ENCODE assay signal across 15 cellular contexts in the genomic region with DNA sequence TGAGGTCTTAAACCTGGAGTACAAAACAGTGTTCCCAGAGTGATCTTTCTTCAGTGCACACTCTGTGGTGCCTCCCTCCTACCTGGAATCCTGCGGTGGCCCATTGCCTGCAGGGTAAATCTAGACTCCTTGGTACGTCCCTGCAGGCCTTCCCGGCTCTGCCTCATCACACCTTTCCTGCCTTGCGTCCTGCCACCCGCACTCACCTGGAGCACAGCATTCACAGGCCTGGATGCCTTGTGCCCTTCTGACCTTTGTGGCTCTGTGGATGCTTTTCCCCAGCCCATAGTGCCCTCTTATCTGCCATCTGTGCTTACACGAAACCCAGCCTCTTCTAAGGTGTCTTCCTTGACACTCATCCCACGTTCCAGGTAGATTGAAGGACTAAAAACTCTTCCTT.
A peak's percentile ranks its signal among the peaks of the same experiment; 100 is the strongest.
DNase-seq lines count a peak whose midpoint lies in the region; ATAC-seq, FAIRE-seq and TF ChIP-seq lines count a peak whose summit lies in the region.
"Had no signal": no experiment of that assay in that cellular context is flagged by ENCODE, and none has a peak within 500 bp of the region (broad histone marks: within the 10 kb centered on the region; RNA-seq: fewer than 3 reads in every experiment).

No MANE protein-coding gene starts in this region.

- H3K4me1 Mint-ChIP-seq in activated T-helper 1 cell treated with anti-CD3 and anti-CD28 coated beads, Interleukin-12 subunit alpha, Interleukin-12 subunit beta, Interleukin-2, Interleukin-4 antibody, amounts not matched to agents 30 ng/mL and 10 ng/mL and 1 ng/mL, durations not matched to agents 14 hours and 24 hours and 36 hours (ENCODE audit: low read depth), result peaks cover 16% of the 10 kb centered on the region

- H3K27me3 ChIP-seq in left lung (no peaks in the 10 kb centered on the region), adrenal gland (no peaks in the 10 kb centered on the region)

- no peak overlapping the region for H3K4me3 Mint-ChIP-seq in activated T-helper 1 cell treated with anti-CD3 and anti-CD28 coated beads, Interleukin-12 subunit alpha, Interleukin-12 subunit beta, Interleukin-2, Interleukin-4 antibody, amounts not matched to agents 30 ng/mL and 10 ng/mL and 1 ng/mL, durations not matched to agents 14 hours and 24 hours and 36 hours
- H3K4me3 Mint-ChIP-seq: CD4-positive, alpha-beta memory T cell; GM23338; H9 had no signal

- no peak for TF ChIP-seq CTCF in left lung (IDR thresholded peaks at IDR 0.05)
- TF ChIP-seq CTCF in adrenal gland (IDR thresholded peaks at IDR 0.05), result no peak

- H3K9me3 Mint-ChIP-seq in activated T-helper 1 cell treated with anti-CD3 and anti-CD28 coated beads, Interleukin-12 subunit alpha, Interleukin-12 subunit beta, Interleukin-2, Interleukin-4 antibody, amounts not matched to agents 30 ng/mL and 10 ng/mL and 1 ng/mL, durations not matched to agents 14 hours and 24 hours and 36 hours, result no peaks in the 10 kb centered on the region
- H3K9me3 Mint-ChIP-seq: CD4-positive, alpha-beta memory T cell; GM23338; H9 had no signal

- DNase-seq in GM12892 (ENCODE audit: insufficient read length) (no peak), left lung (no peak), adrenal gland (no peak), UCSD-AML1 (lab: John Stamatoyannopoulos, UW; ENCODE audit: unreplicated experiment) (no peak)
- DNase-seq in activated T-helper 1 cell treated with anti-CD3 and anti-CD28 coated beads, Interleukin-12 subunit alpha, Interleukin-12 subunit beta, Interleukin-2, Interleukin-4 antibody, amounts not matched to agents 30 ng/mL and 10 ng/mL and 1 ng/mL, durations not matched to agents 14 hours and 24 hours and 36 hours (ENCODE audit: low spot score), result no peak
- DNase-seq: C1 segment of cervical spinal cord; Calu3; CD4-positive, alpha-beta memory T cell; COR-L47; DMS53; H9 had no signal

- no peaks in the 10 kb centered on the region for H3K4me1 ChIP-seq in left lung
- H3K4me1 ChIP-seq in adrenal gland (replicated peaks in 1 of 2), result no peaks in the 10 kb centered on the region

- ATAC-seq in left lung (peak; percentile 25), HG03460 (IDR thresholded peaks at IDR 0.05; ENCODE audit: unreplicated experiment) (no peak)
- ATAC-seq: GM23338, HCT116 had no signal

- peak overlapping the region; percentile 18 for H3K27ac Mint-ChIP-seq in activated T-helper 1 cell treated with anti-CD3 and anti-CD28 coated beads, Interleukin-12 subunit alpha, Interleukin-12 subunit beta, Interleukin-2, Interleukin-4 antibody, amounts not matched to agents 30 ng/mL and 10 ng/mL and 1 ng/mL, durations not matched to agents 14 hours and 24 hours and 36 hours
- H3K27ac Mint-ChIP-seq: CD4-positive, alpha-beta memory T cell; GM23338 had no signal

- no peaks in the 10 kb centered on the region for H3K9me3 ChIP-seq in left lung
- no peaks in the 10 kb centered on the region for H3K9me3 ChIP-seq in adrenal gland (replicated peaks in 1 of 3)

- 85 to 92% (median 90%) methylated on average over 7 of the region's 7 CpGs for WGBS in adrenal gland, 4 donors

- H3K27ac ChIP-seq in left lung, result no peak overlapping the region
- H3K27ac ChIP-seq in adrenal gland, result no peak overlapping the region

- peaks cover 15% of the 10 kb centered on the region for H3K36me3 Mint-ChIP-seq in activated T-helper 1 cell treated with anti-CD3 and anti-CD28 coated beads, Interleukin-12 subunit alpha, Interleukin-12 subunit beta, Interleukin-2, Interleukin-4 antibody, amounts not matched to agents 30 ng/mL and 10 ng/mL and 1 ng/mL, durations not matched to agents 14 hours and 24 hours and 36 hours (ENCODE audit: low read depth)
- H3K36me3 Mint-ChIP-seq: CD4-positive, alpha-beta memory T cell had no signal

- peak; percentile 56 for FAIRE-seq in GM12892 (lab: Jason Lieb, UNC)
- FAIRE-seq: G401.6 had no signal

- no peak for TF ChIP-seq POLR2A in GM12892 (IDR thresholded peaks at IDR 0.05; ENCODE audit: low read depth, low read length)
- no peak for TF ChIP-seq POLR2A in adrenal gland (IDR thresholded peaks at IDR 0.05)

- peaks cover 6% of the 10 kb centered on the region for H3K27me3 Mint-ChIP-seq in activated T-helper 1 cell treated with anti-CD3 and anti-CD28 coated beads, Interleukin-12 subunit alpha, Interleukin-12 subunit beta, Interleukin-2, Interleukin-4 antibody, amounts not matched to agents 30 ng/mL and 10 ng/mL and 1 ng/mL, durations not matched to agents 14 hours and 24 hours and 36 hours (ENCODE audit: insufficient read depth)

- intact Hi-C loops in activated T-helper 1 cell treated with anti-CD3 and anti-CD28 coated beads, Interleukin-12 subunit alpha, Interleukin-12 subunit beta, Interleukin-2, Interleukin-4 antibody, amounts not matched to agents 30 ng/mL and 10 ng/mL and 1 ng/mL, durations not matched to agents 14 hours and 24 hours and 36 hours (cut with micrococcal nuclease), result no loop called here
- intact Hi-C loops in left lung (cut with DNase I) (no loop called here), adrenal gland (cut with DNase I) (no loop called here)

- H3K4me3 ChIP-seq in left lung, result no peak overlapping the region
- H3K4me3 ChIP-seq in adrenal gland, result no peak overlapping the region
- H3K4me3 ChIP-seq: GM23338 had no signal

- no peaks in the 10 kb centered on the region for H3K36me3 ChIP-seq in left lung
- no peaks in the 10 kb centered on the region for H3K36me3 ChIP-seq in adrenal gland (replicated peaks in 1 of 2)
